ENCODE assay signal across 8 cellular contexts in genomic region chr2:18520605-18521031, GRCh38. TPM values are rescaled to one million over a fixed set of nuclear protein-coding genes. Genes with fewer than 3 reads are reported as not detected.
DNase-seq lines count a peak whose midpoint lies in the region; ATAC-seq and TF ChIP-seq lines count a peak whose summit lies in the region.

No MANE protein-coding gene starts in this region.

- H3K27me3 ChIP-seq in BE2C (no peaks in the 10 kb centered on the region; the same call in 1 of the 2 replicates), dorsolateral prefrontal cortex (peaks cover 0 to 21% (median 0%) of the 10 kb centered on the region in 45 donors), lower lobe of right lung (ENCODE audit: low read depth) (no peaks in the 10 kb centered on the region)

- no peaks in the 10 kb centered on the region for H3K9me3 ChIP-seq in BE2C
- no peaks in the 10 kb centered on the region for H3K9me3 ChIP-seq in lower lobe of right lung

- H3K4me1 ChIP-seq in BE2C (no peaks in the 10 kb centered on the region; the same call in 1 of the 2 replicates), lower lobe of right lung (no peaks in the 10 kb centered on the region)

- intact Hi-C loops in dorsolateral prefrontal cortex (cut with DNase I), result loop anchor here (2.0 to 10.0 kb wide), 5 partner anchors 134 to 1342 kb away; no protein-coding TSS in a partner anchor
- intact Hi-C loops in lower lobe of right lung (cut with DNase I), result no loop called here

- DNase-seq in BE2C (peak; percentile 83), NCI-H524 treated with DMSO at 0.1 percent for 48 hours (lab: John Stamatoyannopoulos, UW) (peak; percentile 82), dorsolateral prefrontal cortex (peak; percentile 70 to 90 (median 82)), lower lobe of right lung (peak; percentile 76)
- DNase-seq in activated CD4-positive, alpha-beta T cell treated with anti-CD3 and anti-CD28 coated beads, Interleukin-2, amount 50 U/mL, for 48 hours, result peak; percentile 79 to 81
- peak; percentile 38 to 59 (median 47) for DNase-seq in stimulated activated CD4-positive, alpha-beta T cell treated with anti-CD3 and anti-CD28 coated beads, TNF-alpha, amount 100 ng/mL, for 48 hours (ENCODE audit: low read depth in 3 of 3)

- ATAC-seq in GM19043 (IDR thresholded peaks at IDR 0.05; ENCODE audit: low read depth, unreplicated experiment) (peak; percentile 73), HG03378 (IDR thresholded peaks at IDR 0.05; ENCODE audit: unreplicated experiment) (peak; percentile 76), lower lobe of right lung (peak; percentile 82 to 87)

- H3K36me3 ChIP-seq in BE2C (no peaks in the 10 kb centered on the region), lower lobe of right lung (no peaks in the 10 kb centered on the region)

- TF ChIP-seq CTCF in BE2C (IDR thresholded peaks at IDR 0.05; ENCODE audit: low read depth, low read length) (peak; percentile 91), dorsolateral prefrontal cortex (IDR thresholded peaks at IDR 0.05 in 54 of 56, conservative IDR thresholded peaks at IDR 0.05 in 2 of 56; ENCODE audit: low read depth in 1 of 56, partially characterized antibody in 56 of 56) (peak; percentile 75 to 95 (median 89)), lower lobe of right lung (IDR thresholded peaks at IDR 0.05) (peak; percentile 92)

- H3K4me3 ChIP-seq in BE2C (ENCODE audit: low read depth, low read length), result no peak overlapping the region
- peak overlapping the region in 19 of 59 donors; percentile 4 to 48 (median 19) for H3K4me3 ChIP-seq in dorsolateral prefrontal cortex
- H3K4me3 ChIP-seq in lower lobe of right lung, result no peak overlapping the region

- H3K27ac ChIP-seq in dorsolateral prefrontal cortex (peak overlapping the region in 1 of 59 donors; percentile 9), lower lobe of right lung (no peak overlapping the region)

RNA-seq across cellular contexts. Expression of gene RDH14, which starts 39.8 kb away (rescaled TPM):
- polyA plus RNA-seq in BE2C (2012; ENCODE audit: insufficient read depth, insufficient read length, low read depth), result 41.7 TPM
- total RNA-seq in dorsolateral prefrontal cortex (10 to 100 TPM; 10.3 to 25.2 (median 17.9) TPM), lower lobe of right lung (18.3 TPM)
